Comparison of ENCODE assay signal across 2 cellular contexts in the genomic region with DNA sequence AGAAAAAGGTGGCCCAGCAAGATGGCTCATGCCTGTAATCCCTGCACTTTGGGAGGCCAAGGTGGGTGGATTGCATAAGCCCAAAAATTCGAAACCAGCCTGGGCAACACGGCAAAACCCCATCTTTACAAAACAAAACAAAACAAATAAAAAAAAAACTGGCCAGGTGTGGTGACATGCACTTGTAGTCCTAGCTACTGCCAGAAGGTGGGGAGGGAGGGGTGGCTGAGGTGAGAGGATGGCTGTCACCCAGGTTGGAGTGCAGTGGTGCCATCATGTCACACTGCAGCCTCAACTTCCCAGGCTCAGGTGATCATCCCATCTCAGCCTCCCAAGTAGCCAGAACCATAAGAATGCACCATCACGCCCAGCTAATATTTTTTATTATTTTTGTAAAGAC.
TF ChIP-seq lines count a peak whose summit lies in the region.

No MANE protein-coding gene starts in this region.

TF ChIP-seq in HCT116, 20 proteins besides CTCF, POLR2A, EP300 and RAD21:
- TF ChIP-seq EZH2phosphoT487 (IDR thresholded peaks at IDR 0.05; ENCODE audit: borderline replicate concordance) (no peak), CEBPB (IDR thresholded peaks at IDR 0.05; ENCODE audit: low read depth) (no peak), ZBTB33 (IDR thresholded peaks at IDR 0.05; ENCODE audit: extremely low read depth, insufficient replicate concordance, low read length) (no peak), SP1 (IDR thresholded peaks at IDR 0.05; ENCODE audit: low read depth) (no peak), REST (IDR thresholded peaks at IDR 0.05; ENCODE audit: low read depth) (no peak), FOSL1 (IDR thresholded peaks at IDR 0.05; ENCODE audit: low read depth) (no peak), EGR1 (IDR thresholded peaks at IDR 0.05; ENCODE audit: low read depth) (no peak)
- TF ChIP-seq, protein P1, sequence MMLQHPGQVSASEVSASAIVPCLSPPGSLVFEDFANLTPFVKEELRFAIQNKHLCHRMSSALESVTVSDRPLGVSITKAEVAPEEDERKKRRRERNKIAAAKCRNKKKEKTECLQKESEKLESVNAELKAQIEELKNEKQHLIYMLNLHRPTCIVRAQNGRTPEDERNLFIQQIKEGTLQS (IDR thresholded peaks at IDR 0.05): no peak

TF ChIP-seq in HepG2, 621 proteins besides CTCF, POLR2A, EP300 and RAD21:
- TF ChIP-seq, protein P2, sequence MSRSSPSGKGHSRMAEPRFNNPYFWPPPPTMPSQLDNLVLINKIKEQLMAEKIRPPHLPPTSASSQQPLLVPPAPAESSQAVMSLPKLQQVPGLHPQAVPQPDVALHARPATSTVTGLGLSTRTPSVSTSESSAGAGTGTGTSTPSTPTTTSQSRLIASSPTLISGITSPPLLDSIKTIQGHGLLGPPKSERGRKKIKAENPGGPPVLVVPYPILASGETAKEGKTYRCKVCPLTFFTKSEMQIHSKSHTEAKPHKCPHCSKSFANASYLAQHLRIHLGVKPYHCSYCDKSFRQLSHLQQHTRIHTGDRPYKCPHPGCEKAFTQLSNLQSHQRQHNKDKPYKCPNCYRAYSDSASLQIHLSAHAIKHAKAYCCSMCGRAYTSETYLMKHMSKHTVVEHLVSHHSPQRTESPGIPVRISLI (CRISPR knock-in tag; IDR thresholded peaks at IDR 0.05; ENCODE audit: borderline replicate concordance): 0 out of 2 replicates have a peak, but pooled peaks have one; percentile 21
- TF ChIP-seq ZNF576 (CRISPR knock-in tag; IDR thresholded peaks at IDR 0.05): no peak
